13 cellular contexts compared by ENCODE assay signal in the genomic region with DNA sequence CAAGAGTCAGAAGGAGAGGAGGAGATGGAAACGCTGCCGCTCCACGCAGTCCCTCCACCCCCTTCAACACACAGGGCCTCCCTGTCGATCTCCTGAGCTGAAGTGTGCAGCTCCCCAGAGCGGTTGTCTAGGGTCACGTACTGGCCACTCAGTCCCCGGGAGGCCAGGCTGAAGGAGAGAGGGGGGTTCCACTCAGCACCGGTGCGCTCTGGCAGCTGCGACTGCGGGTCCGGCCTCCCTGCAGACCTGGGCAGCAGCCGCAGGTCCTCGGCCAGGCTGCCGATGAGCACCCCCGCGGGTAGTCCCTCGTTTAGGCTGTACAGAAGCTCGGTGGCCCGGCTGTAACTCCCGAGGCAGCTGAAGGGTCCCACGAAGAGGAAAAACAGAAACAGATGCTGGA. TPM values are rescaled to one million over a fixed set of nuclear protein-coding genes. Genes with fewer than 3 reads are reported as not detected.
DNase-seq lines count a peak whose midpoint lies in the region; ATAC-seq and TF ChIP-seq lines count a peak whose summit lies in the region.
"Had no signal": no experiment of that assay in that cellular context is flagged by ENCODE, and none has a peak within 500 bp of the region (broad histone marks: within the 10 kb centered on the region; RNA-seq: fewer than 3 reads in every experiment).

No MANE protein-coding gene starts in this region.

- H3K9ac ChIP-seq in iPS-18a (ENCODE audit: low read length) (no peak overlapping the region), rectal smooth muscle tissue (ENCODE audit: low read length) (no peak overlapping the region), Karpas-422 (ENCODE audit: low read length) (no peak overlapping the region)

- H4K20me1 ChIP-seq in GM23338 (replicated peaks; ENCODE audit: insufficient read depth) = no peaks in the 10 kb centered on the region
- H4K20me1 ChIP-seq in Karpas-422 (ENCODE audit: insufficient read depth, low read depth, low read length) = no peaks in the 10 kb centered on the region

- no peak overlapping the region for H3K27ac Mint-ChIP-seq in GM23338
- no peak overlapping the region for H3K27ac Mint-ChIP-seq in activated CD8-positive, alpha-beta T cell treated with anti-CD3 and anti-CD28 coated beads, Interleukin-2, amount 10 ng/mL, durations not matched to agents 7 days and 5 days

- CTCF ChIA-PET in activated CD8-positive, alpha-beta T cell treated with anti-CD3 and anti-CD28 coated beads, Interleukin-2, amount 10 ng/mL, durations not matched to agents 7 days and 5 days (lab: Charles Lee) = no interaction called here

- H3K4me3 Mint-ChIP-seq in GM23338 = peak overlapping the region; percentile 92
- no peak overlapping the region for H3K4me3 Mint-ChIP-seq in activated CD8-positive, alpha-beta T cell treated with anti-CD3 and anti-CD28 coated beads, Interleukin-2, amount 10 ng/mL, durations not matched to agents 7 days and 5 days
- H3K4me3 Mint-ChIP-seq: CD4-positive, alpha-beta memory T cell had no signal

- H3K27me3 ChIP-seq in GM23338 (ENCODE audit: insufficient read depth) = peaks cover 37% of the 10 kb centered on the region
- peaks cover 7% of the 10 kb centered on the region for H3K27me3 ChIP-seq in brain microvascular endothelial cell (replicated peaks)
- H3K27me3 ChIP-seq in iPS-18a (ENCODE audit: control insufficient read depth, insufficient read depth, low read length) = peaks cover 46% of the 10 kb centered on the region
- no peaks in the 10 kb centered on the region for H3K27me3 ChIP-seq in rectal smooth muscle tissue (ENCODE audit: control insufficient read depth, insufficient read depth, low read length)
- H3K27me3 ChIP-seq in Karpas-422 (ENCODE audit: low read length) = no peaks in the 10 kb centered on the region

- POLR2A ChIA-PET in activated CD8-positive, alpha-beta T cell treated with anti-CD3 and anti-CD28 coated beads, Interleukin-2, amount 10 ng/mL, durations not matched to agents 7 days and 5 days (lab: Charles Lee) = no interaction called here

- H3K4me1 ChIP-seq in GM23338 (ENCODE audit: insufficient read depth) (peaks cover 6% of the 10 kb centered on the region), iPS-18a (ENCODE audit: control insufficient read depth, low read depth, low read length) (no peaks in the 10 kb centered on the region), rectal smooth muscle tissue (ENCODE audit: control insufficient read depth, insufficient read depth, low read length) (no peaks in the 10 kb centered on the region), Karpas-422 (ENCODE audit: low read length) (no peaks in the 10 kb centered on the region)

- ATAC-seq in GM23338 = peak; percentile 12
- ATAC-seq in activated CD8-positive, alpha-beta T cell treated with anti-CD3 and anti-CD28 coated beads, Interleukin-2, amount 10 ng/mL, durations not matched to agents 7 days and 5 days = no peak
- ATAC-seq: PC-3 had no signal

- TF ChIP-seq CTCF in GM23338 (conservative IDR thresholded peaks at IDR 0.05; ENCODE audit: low read depth in 2 of 2) = no peak
- TF ChIP-seq CTCF in brain microvascular endothelial cell (IDR thresholded peaks at IDR 0.05; ENCODE audit: low read depth, low read length, missing control alignments) = no peak

- no peaks in the 10 kb centered on the region for H3K9me2 ChIP-seq in GM23338 (ENCODE audit: insufficient read depth)
- no peaks in the 10 kb centered on the region for H3K9me2 ChIP-seq in Karpas-422 (replicated peaks; ENCODE audit: insufficient read depth, low read length)

- no peak overlapping the region for H3K27ac ChIP-seq in GM23338 (ENCODE audit: low read depth)
- H3K27ac ChIP-seq in brain microvascular endothelial cell = no peak overlapping the region
- H3K27ac ChIP-seq in iPS-18a (ENCODE audit: low read length) = no peak overlapping the region
- H3K27ac ChIP-seq in rectal smooth muscle tissue (ENCODE audit: low read depth, low read length) = no peak overlapping the region
- no peak overlapping the region for H3K27ac ChIP-seq in Karpas-422 (ENCODE audit: low read length)

- H3K9me3 Mint-ChIP-seq in GM23338 = no peaks in the 10 kb centered on the region
- H3K9me3 Mint-ChIP-seq in activated CD8-positive, alpha-beta T cell treated with anti-CD3 and anti-CD28 coated beads, Interleukin-2, amount 10 ng/mL, durations not matched to agents 7 days and 5 days (ENCODE audit: insufficient read depth) = no peaks in the 10 kb centered on the region

- no peaks in the 10 kb centered on the region for H3K9me3 ChIP-seq in iPS-18a (ENCODE audit: control insufficient read depth, low read depth, low read length)
- H3K9me3 ChIP-seq in Karpas-422 (ENCODE audit: low read length) = no peaks in the 10 kb centered on the region

- no peaks in the 10 kb centered on the region for H3K36me3 Mint-ChIP-seq in GM23338 (ENCODE audit: low read depth)
- no peaks in the 10 kb centered on the region for H3K36me3 Mint-ChIP-seq in activated CD8-positive, alpha-beta T cell treated with anti-CD3 and anti-CD28 coated beads, Interleukin-2, amount 10 ng/mL, durations not matched to agents 7 days and 5 days (ENCODE audit: low read depth)
- H3K36me3 Mint-ChIP-seq: CD4-positive, alpha-beta memory T cell had no signal

- peaks cover 15% of the 10 kb centered on the region for H3K4me1 Mint-ChIP-seq in GM23338
- H3K4me1 Mint-ChIP-seq in activated CD8-positive, alpha-beta T cell treated with anti-CD3 and anti-CD28 coated beads, Interleukin-2, amount 10 ng/mL, durations not matched to agents 7 days and 5 days (ENCODE audit: low read depth) = no peaks in the 10 kb centered on the region
- H3K4me1 Mint-ChIP-seq: CD4-positive, alpha-beta memory T cell had no signal

- DNase-seq in GM23338 (ENCODE audit: low spot score) = peak; percentile 33
- DNase-seq in brain microvascular endothelial cell = no peak
- no peak for DNase-seq in activated CD4-positive, alpha-beta T cell treated with anti-CD3 and anti-CD28 coated beads, Interleukin-2, amount 50 U/mL, for 1 hour
- DNase-seq in activated CD8-positive, alpha-beta T cell treated with anti-CD3 and anti-CD28 coated beads, Interleukin-2, amount 10 ng/mL, durations not matched to agents 7 days and 5 days = no peak
- no peak for DNase-seq in GOT3 (lab: John Stamatoyannopoulos, UW)
- no peak for DNase-seq in Karpas-422
- DNase-seq: activated T-cell treated with anti-CD3 and anti-CD28 coated beads, Interleukin-2, amount 50 U/mL, for 1 hour; CD4-positive, alpha-beta memory T cell; cerebellar nuclear complex; occipital lobe; PC-3 had no signal

- H3K79me2 ChIP-seq in GM23338 (replicated peaks; ENCODE audit: insufficient read depth) = no peaks in the 10 kb centered on the region
- H3K79me2 ChIP-seq in Karpas-422 (ENCODE audit: low read length) = no peaks in the 10 kb centered on the region

- H2AFZ ChIP-seq in GM23338 = peak overlapping the region; percentile 97
- no peak overlapping the region for H2AFZ ChIP-seq in Karpas-422 (ENCODE audit: low read length)

- H3K36me3 ChIP-seq in GM23338 (ENCODE audit: insufficient read depth) (no peaks in the 10 kb centered on the region), brain microvascular endothelial cell (replicated peaks) (no peaks in the 10 kb centered on the region), iPS-18a (ENCODE audit: control insufficient read depth, low read depth, low read length) (no peaks in the 10 kb centered on the region), rectal smooth muscle tissue (ENCODE audit: control insufficient read depth, insufficient read depth, low read length) (no peaks in the 10 kb centered on the region), Karpas-422 (ENCODE audit: insufficient read depth, low read length) (no peaks in the 10 kb centered on the region)

- in situ Hi-C loops in brain microvascular endothelial cell (cut with HindIII; ENCODE audit: low pct_ligation_motif_present, low sequenced_read_pairs) = no loop called here

- H3K27me3 Mint-ChIP-seq in GM23338 (ENCODE audit: insufficient read depth, low read depth, poor library complexity) = peaks cover 23% of the 10 kb centered on the region
- peaks cover 26% of the 10 kb centered on the region for H3K27me3 Mint-ChIP-seq in activated CD8-positive, alpha-beta T cell treated with anti-CD3 and anti-CD28 coated beads, Interleukin-2, amount 10 ng/mL, durations not matched to agents 7 days and 5 days (ENCODE audit: low read depth)

- no peaks in the 10 kb centered on the region for H3F3A ChIP-seq in GM23338 (replicated peaks; ENCODE audit: low read depth)

- H3K4me2 ChIP-seq in GM23338 (peak overlapping the region; percentile 98), Karpas-422 (ENCODE audit: low read depth, low read length, poor library complexity, severe bottlenecking) (no peak overlapping the region)

- H3K4me3 ChIP-seq in GM23338 = peak overlapping the region; percentile 69
- H3K4me3 ChIP-seq in brain microvascular endothelial cell (ENCODE audit: low read depth, low read length) = peak overlapping the region; percentile 49
- H3K4me3 ChIP-seq in iPS-18a (ENCODE audit: low read length) = peak overlapping the region; percentile 92
- peak overlapping the region; percentile 64 for H3K4me3 ChIP-seq in rectal smooth muscle tissue (ENCODE audit: low read length)
- no peak overlapping the region for H3K4me3 ChIP-seq in Karpas-422 (ENCODE audit: low read length)

RNA-seq across cellular contexts. Expression of gene PCDH20, which starts 2.1 kb away (rescaled TPM):
- total RNA-seq in GM23338 (2014; rRNA removed; shearing (Covaris generic)) = 2.6 and 2.8 TPM in 2 replicates
- polyA plus RNA-seq in GM23338 (2016; fragmentation: Nextera tagmentation; extraction: Ambion mirVana) = 1.0 and 1.3 TPM in 2 replicates
- not detected for total RNA-seq in activated CD8-positive, alpha-beta T cell treated with anti-CD3 and anti-CD28 coated beads, Interleukin-2, amount 10 ng/mL, durations not matched to agents 7 days and 5 days
- total RNA-seq in Karpas-422 (2014; rRNA removed; shearing (Covaris generic); ENCODE audit: low replicate concordance) = not detected in 2 replicates
- total RNA-seq: CD4-positive, alpha-beta memory T cell had no signal
- polyA plus RNA-seq: CD4-positive, alpha-beta memory T cell had no signal
